In the genomic region with DNA sequence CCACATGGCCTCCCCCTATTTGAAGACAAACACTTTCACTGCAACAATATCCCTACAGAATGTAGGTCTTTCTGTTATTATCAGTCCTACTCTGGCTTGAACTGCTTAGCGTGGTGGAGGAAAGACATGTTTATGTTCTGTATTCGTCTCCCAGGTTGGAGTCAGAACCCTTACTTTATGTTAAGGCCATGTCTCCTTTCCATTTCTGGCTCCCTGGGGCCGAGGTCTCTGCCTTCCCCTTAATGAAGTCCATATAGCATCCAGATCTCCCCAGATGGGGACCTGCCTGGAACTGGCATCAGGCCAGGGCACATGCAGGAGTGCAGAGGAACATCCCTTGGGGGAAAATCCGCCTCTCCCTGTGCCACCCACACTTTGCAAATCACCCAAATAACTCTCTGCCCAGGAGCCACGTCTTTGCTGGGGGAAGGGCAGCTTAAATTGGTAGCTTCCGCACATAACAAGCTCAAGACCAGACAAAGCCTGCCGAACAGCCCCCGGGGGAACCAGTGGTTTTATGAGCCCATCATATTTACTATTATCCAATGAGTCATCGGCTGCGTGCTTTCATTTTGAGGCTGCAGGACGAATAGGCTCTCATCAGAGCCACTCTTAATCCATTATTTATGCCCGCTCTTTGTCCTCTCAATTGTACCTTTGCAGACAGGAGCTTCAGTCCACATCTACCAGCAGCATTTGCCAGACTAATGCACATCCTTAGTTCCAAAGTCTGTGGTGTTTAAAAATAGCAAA, we compare ENCODE assay signal across 1 cellular context.
TF ChIP-seq lines count a peak whose summit lies in the region.

No MANE protein-coding gene starts in this region.

TF ChIP-seq in HEK293, 187 proteins besides CTCF, POLR2A, EP300 and RAD21 (continued from another document):
- TF ChIP-seq ZSCAN30 (tag by site-specific recombination; IDR thresholded peaks at IDR 0.05) (peak; percentile 97), SCRT1 (tag by site-specific recombination; IDR thresholded peaks at IDR 0.05; ENCODE audit: borderline replicate concordance) (peak; percentile 64; the same call in 1 of the 2 replicates), ZNF132 (tag by site-specific recombination; IDR thresholded peaks at IDR 0.05; ENCODE audit: borderline replicate concordance) (no peak), ZNF776 (tag by site-specific recombination; IDR thresholded peaks at IDR 0.05; ENCODE audit: borderline replicate concordance) (no peak), KLF8 (tag by site-specific recombination; IDR thresholded peaks at IDR 0.05) (peak; percentile 95), ZNF23 (tag by site-specific recombination; IDR thresholded peaks at IDR 0.05; ENCODE audit: borderline replicate concordance) (no peak), ZBTB17 (tag by site-specific recombination; IDR thresholded peaks at IDR 0.05) (peak; percentile 99), ZNF510 (tag by site-specific recombination; IDR thresholded peaks at IDR 0.05; ENCODE audit: insufficient replicate concordance) (no peak), ZNF610 (tag by site-specific recombination; IDR thresholded peaks at IDR 0.05; ENCODE audit: borderline replicate concordance) (peak; percentile 84; the same call in 1 of the 2 replicates), ZFHX2 (tag by site-specific recombination; conservative IDR thresholded peaks at IDR 0.05) (peak; percentile 98), ZNF311 (tag by site-specific recombination; IDR thresholded peaks at IDR 0.05; ENCODE audit: borderline replicate concordance) (no peak), ZNF571 (tag by site-specific recombination; IDR thresholded peaks at IDR 0.05) (no peak), ZNF175 (tag by site-specific recombination; IDR thresholded peaks at IDR 0.05) (no peak), ZNF221 (tag by site-specific recombination; IDR thresholded peaks at IDR 0.05; ENCODE audit: borderline replicate concordance) (no peak), YY2 (tag by site-specific recombination; IDR thresholded peaks at IDR 0.05) (peak; percentile 61; the same call in 1 of the 2 replicates), ZNF48 (tag by site-specific recombination; IDR thresholded peaks at IDR 0.05) (no peak), ZNF19 (tag by site-specific recombination; IDR thresholded peaks at IDR 0.05; ENCODE audit: low read depth) (peak; percentile 72; the same call in 1 of the 2 replicates), ZNF214 (tag by site-specific recombination; IDR thresholded peaks at IDR 0.05; ENCODE audit: borderline replicate concordance) (no peak), ZBTB21 (tag by site-specific recombination; IDR thresholded peaks at IDR 0.05) (peak; percentile 85), SP3 (tag by site-specific recombination; IDR thresholded peaks at IDR 0.05) (peak; percentile 8; the same call in 1 of the 2 replicates)
- TF ChIP-seq, protein P1, sequence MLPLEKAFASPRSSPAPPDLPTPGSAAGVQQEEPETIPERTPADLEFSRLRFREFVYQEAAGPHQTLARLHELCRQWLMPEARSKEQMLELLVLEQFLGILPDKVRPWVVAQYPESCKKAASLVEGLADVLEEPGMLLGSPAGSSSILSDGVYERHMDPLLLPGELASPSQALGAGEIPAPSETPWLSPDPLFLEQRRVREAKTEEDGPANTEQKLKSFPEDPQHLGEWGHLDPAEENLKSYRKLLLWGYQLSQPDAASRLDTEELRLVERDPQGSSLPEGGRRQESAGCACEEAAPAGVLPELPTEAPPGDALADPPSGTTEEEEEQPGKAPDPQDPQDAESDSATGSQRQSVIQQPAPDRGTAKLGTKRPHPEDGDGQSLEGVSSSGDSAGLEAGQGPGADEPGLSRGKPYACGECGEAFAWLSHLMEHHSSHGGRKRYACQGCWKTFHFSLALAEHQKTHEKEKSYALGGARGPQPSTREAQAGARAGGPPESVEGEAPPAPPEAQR (tag by site-specific recombination; IDR thresholded peaks at IDR 0.05): no peak
- TF ChIP-seq, protein P2, sequence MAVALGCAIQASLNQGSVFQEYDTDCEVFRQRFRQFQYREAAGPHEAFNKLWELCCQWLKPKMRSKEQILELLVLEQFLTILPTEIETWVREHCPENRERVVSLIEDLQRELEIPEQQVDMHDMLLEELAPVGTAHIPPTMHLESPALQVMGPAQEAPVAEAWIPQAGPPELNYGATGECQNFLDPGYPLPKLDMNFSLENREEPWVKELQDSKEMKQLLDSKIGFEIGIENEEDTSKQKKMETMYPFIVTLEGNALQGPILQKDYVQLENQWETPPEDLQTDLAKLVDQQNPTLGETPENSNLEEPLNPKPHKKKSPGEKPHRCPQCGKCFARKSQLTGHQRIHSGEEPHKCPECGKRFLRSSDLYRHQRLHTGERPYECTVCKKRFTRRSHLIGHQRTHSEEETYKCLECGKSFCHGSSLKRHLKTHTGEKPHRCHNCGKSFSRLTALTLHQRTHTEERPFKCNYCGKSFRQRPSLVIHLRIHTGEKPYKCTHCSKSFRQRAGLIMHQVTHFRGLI (tag by site-specific recombination; IDR thresholded peaks at IDR 0.05): peak; percentile 72
- TF ChIP-seq, protein P3, sequence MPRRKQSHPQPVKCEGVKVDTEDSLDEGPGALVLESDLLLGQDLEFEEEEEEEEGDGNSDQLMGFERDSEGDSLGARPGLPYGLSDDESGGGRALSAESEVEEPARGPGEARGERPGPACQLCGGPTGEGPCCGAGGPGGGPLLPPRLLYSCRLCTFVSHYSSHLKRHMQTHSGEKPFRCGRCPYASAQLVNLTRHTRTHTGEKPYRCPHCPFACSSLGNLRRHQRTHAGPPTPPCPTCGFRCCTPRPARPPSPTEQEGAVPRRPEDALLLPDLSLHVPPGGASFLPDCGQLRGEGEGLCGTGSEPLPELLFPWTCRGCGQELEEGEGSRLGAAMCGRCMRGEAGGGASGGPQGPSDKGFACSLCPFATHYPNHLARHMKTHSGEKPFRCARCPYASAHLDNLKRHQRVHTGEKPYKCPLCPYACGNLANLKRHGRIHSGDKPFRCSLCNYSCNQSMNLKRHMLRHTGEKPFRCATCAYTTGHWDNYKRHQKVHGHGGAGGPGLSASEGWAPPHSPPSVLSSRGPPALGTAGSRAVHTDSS (tag by site-specific recombination; IDR thresholded peaks at IDR 0.05): no peak; the same call in none of the 2 replicates
- TF ChIP-seq, protein P4, sequence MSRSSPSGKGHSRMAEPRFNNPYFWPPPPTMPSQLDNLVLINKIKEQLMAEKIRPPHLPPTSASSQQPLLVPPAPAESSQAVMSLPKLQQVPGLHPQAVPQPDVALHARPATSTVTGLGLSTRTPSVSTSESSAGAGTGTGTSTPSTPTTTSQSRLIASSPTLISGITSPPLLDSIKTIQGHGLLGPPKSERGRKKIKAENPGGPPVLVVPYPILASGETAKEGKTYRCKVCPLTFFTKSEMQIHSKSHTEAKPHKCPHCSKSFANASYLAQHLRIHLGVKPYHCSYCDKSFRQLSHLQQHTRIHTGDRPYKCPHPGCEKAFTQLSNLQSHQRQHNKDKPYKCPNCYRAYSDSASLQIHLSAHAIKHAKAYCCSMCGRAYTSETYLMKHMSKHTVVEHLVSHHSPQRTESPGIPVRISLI (tag by site-specific recombination; IDR thresholded peaks at IDR 0.05): no peak
- TF ChIP-seq, protein P5, sequence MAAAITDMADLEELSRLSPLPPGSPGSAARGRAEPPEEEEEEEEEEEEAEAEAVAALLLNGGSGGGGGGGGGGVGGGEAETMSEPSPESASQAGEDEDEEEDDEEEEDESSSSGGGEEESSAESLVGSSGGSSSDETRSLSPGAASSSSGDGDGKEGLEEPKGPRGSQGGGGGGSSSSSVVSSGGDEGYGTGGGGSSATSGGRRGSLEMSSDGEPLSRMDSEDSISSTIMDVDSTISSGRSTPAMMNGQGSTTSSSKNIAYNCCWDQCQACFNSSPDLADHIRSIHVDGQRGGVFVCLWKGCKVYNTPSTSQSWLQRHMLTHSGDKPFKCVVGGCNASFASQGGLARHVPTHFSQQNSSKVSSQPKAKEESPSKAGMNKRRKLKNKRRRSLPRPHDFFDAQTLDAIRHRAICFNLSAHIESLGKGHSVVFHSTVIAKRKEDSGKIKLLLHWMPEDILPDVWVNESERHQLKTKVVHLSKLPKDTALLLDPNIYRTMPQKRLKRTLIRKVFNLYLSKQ (tag by site-specific recombination; IDR thresholded peaks at IDR 0.05; ENCODE audit: borderline replicate concordance): no peak
- TF ChIP-seq, protein P6, sequence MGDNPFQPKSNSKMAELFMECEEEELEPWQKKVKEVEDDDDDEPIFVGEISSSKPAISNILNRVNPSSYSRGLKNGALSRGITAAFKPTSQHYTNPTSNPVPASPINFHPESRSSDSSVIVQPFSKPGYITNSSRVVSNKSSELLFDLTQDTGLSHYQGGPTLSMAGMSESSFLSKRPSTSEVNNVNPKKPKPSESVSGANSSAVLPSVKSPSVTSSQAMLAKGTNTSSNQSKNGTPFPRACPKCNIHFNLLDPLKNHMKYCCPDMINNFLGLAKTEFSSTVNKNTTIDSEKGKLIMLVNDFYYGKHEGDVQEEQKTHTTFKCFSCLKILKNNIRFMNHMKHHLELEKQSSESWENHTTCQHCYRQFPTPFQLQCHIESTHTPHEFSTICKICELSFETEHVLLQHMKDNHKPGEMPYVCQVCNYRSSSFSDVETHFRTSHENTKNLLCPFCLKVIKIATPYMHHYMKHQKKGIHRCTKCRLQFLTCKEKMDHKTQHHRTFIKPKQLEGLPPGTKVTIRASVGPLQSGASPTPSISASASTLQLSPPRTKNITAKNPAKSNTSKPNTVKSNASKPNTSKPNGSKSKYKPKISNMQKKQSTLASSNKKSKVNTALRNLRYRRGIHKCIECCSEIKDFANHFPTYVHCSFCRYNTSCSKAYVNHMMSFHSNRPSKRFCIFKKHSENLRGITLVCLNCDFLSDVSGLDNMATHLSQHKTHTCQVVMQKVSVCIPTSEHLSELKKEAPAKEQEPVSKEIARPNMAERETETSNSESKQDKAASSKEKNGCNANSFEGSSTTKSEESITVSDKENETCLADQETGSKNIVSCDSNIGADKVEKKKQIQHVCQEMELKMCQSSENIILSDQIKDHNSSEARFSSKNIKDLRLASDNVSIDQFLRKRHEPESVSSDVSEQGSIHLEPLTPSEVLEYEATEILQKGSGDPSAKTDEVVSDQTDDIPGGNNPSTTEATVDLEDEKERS (tag by site-specific recombination; IDR thresholded peaks at IDR 0.05): no peak
- TF ChIP-seq, protein P7, sequence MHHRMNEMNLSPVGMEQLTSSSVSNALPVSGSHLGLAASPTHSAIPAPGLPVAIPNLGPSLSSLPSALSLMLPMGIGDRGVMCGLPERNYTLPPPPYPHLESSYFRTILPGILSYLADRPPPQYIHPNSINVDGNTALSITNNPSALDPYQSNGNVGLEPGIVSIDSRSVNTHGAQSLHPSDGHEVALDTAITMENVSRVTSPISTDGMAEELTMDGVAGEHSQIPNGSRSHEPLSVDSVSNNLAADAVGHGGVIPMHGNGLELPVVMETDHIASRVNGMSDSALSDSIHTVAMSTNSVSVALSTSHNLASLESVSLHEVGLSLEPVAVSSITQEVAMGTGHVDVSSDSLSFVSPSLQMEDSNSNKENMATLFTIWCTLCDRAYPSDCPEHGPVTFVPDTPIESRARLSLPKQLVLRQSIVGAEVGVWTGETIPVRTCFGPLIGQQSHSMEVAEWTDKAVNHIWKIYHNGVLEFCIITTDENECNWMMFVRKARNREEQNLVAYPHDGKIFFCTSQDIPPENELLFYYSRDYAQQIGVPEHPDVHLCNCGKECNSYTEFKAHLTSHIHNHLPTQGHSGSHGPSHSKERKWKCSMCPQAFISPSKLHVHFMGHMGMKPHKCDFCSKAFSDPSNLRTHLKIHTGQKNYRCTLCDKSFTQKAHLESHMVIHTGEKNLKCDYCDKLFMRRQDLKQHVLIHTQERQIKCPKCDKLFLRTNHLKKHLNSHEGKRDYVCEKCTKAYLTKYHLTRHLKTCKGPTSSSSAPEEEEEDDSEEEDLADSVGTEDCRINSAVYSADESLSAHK (tag by site-specific recombination; IDR thresholded peaks at IDR 0.05): peak; percentile 90
